ENCODE assay signal across 1 cellular context in genomic region chr7:127895814-127896280, GRCh38.
TF ChIP-seq lines count a peak whose summit lies in the region.

No MANE protein-coding gene starts in this region.

TF ChIP-seq in GM23338, 12 proteins besides CTCF, POLR2A, EP300 and RAD21 (continued from another document):
- TF ChIP-seq ZNF462 (CRISPR knock-in tag; IDR thresholded peaks at IDR 0.05) (no peak), POLR2AphosphoS5 (IDR thresholded peaks at IDR 0.05; ENCODE audit: low read depth) (no peak), JUNB (IDR thresholded peaks at IDR 0.05; ENCODE audit: unreplicated experiment) (no peak), EZH2 (IDR thresholded peaks at IDR 0.05; ENCODE audit: low read depth, unreplicated experiment) (no peak), REST (IDR thresholded peaks at IDR 0.05; ENCODE audit: unreplicated experiment) (no peak), CREB1 (CRISPR knock-in tag; IDR thresholded peaks at IDR 0.05; ENCODE audit: low read depth) (no peak), NANOG (IDR thresholded peaks at IDR 0.05; ENCODE audit: borderline replicate concordance) (no peak)
